9 cellular contexts compared by ENCODE assay signal in genomic region chr2:236166781-236167296, GRCh38. TPM values are rescaled to one million over a fixed set of nuclear protein-coding genes. Genes with fewer than 3 reads are reported as not detected.
DNase-seq lines count a peak whose midpoint lies in the region; ATAC-seq and TF ChIP-seq lines count a peak whose summit lies in the region.
"Had no signal": no experiment of that assay in that cellular context is flagged by ENCODE, and none has a peak within 500 bp of the region (broad histone marks: within the 10 kb centered on the region; RNA-seq: fewer than 3 reads in every experiment).

No MANE protein-coding gene starts in this region.

- no peaks in the 10 kb centered on the region for H3K36me3 ChIP-seq in testis (ENCODE audit: low read depth, missing control alignments)

- no peak for TF ChIP-seq CTCF in VCaP (conservative IDR thresholded peaks at IDR 0.05)
- no peak for TF ChIP-seq CTCF in testis (IDR thresholded peaks at IDR 0.05)

- peak overlapping the region; percentile 50 for H3K27ac ChIP-seq in VCaP
- no peak overlapping the region for H3K27ac ChIP-seq in testis

- peaks cover 15% of the 10 kb centered on the region for H3K4me1 ChIP-seq in testis

- 4 to 6% methylated on average over 6 to 28 of the region's 29 CpGs for WGBS in testis, 2 donors

- no peak for ATAC-seq in GM21825 (IDR thresholded peaks at IDR 0.05; ENCODE audit: unreplicated experiment)

- H3K27me3 ChIP-seq in testis = no peaks in the 10 kb centered on the region

- H3K36me3 Mint-ChIP-seq in activated T-cell treated with anti-CD3 and anti-CD28 coated beads, Interleukin-2, amount 50 U/mL, for 24 hours (ENCODE audit: low read depth) = no peaks in the 10 kb centered on the region
- no peaks in the 10 kb centered on the region for H3K36me3 Mint-ChIP-seq in immature natural killer cell

- H3K4me3 ChIP-seq in testis = peak overlapping the region; percentile 6 to 47

- no peak for TF ChIP-seq POLR2A in testis (IDR thresholded peaks at IDR 0.05)

- intact Hi-C loops in testis (cut with DNase I; ENCODE audit: low total_unique reads) = loop anchor here (10.0 kb wide), 1 partner anchor 392 kb away; no protein-coding TSS in a partner anchor

- H3K9me3 Mint-ChIP-seq in activated T-cell treated with anti-CD3 and anti-CD28 coated beads, Interleukin-2, amount 50 U/mL, for 24 hours = no peaks in the 10 kb centered on the region
- H3K9me3 Mint-ChIP-seq in immature natural killer cell = peaks cover 0 to 2% (median 0%) of the 10 kb centered on the region in 6 donors

- DNase-seq in activated T-cell treated with anti-CD3 and anti-CD28 coated beads, Interleukin-2, amount 50 U/mL, for 24 hours = no peak
- no peak for DNase-seq in activated T-cell treated with anti-CD3 and anti-CD28 coated beads, Interleukin-2, amount 50 U/mL, for 1 hour
- DNase-seq in immature natural killer cell (no peak), testis (no peak), mucosa of gallbladder (ENCODE audit: low spot score) (no peak), pons (ENCODE audit: low spot score) (no peak)
- DNase-seq: DND-41 had no signal

- peaks cover 21% of the 10 kb centered on the region for H3K4me1 Mint-ChIP-seq in activated T-cell treated with anti-CD3 and anti-CD28 coated beads, Interleukin-2, amount 50 U/mL, for 24 hours (ENCODE audit: low read depth)
- H3K4me1 Mint-ChIP-seq in immature natural killer cell = peaks cover 10 to 11% of the 10 kb centered on the region in 2 donors

- no peaks in the 10 kb centered on the region for H3K9me3 ChIP-seq in testis

- peaks cover 67% of the 10 kb centered on the region for H3K27me3 Mint-ChIP-seq in activated T-cell treated with anti-CD3 and anti-CD28 coated beads, Interleukin-2, amount 50 U/mL, for 24 hours
- peaks cover 18 to 48% (median 42%) of the 10 kb centered on the region in 3 donors for H3K27me3 Mint-ChIP-seq in immature natural killer cell (ENCODE audit: low read depth in 3 of 3)

- peak overlapping the region; percentile 75 for H3K27ac Mint-ChIP-seq in activated T-cell treated with anti-CD3 and anti-CD28 coated beads, Interleukin-2, amount 50 U/mL, for 24 hours
- no peak overlapping the region for H3K27ac Mint-ChIP-seq in immature natural killer cell

- peak overlapping the region; percentile 18 for H3K4me3 Mint-ChIP-seq in activated T-cell treated with anti-CD3 and anti-CD28 coated beads, Interleukin-2, amount 50 U/mL, for 24 hours
- peak overlapping the region in 3 of 5 donors; percentile 18 to 51 (median 40) for H3K4me3 Mint-ChIP-seq in immature natural killer cell

RNA-seq across cellular contexts. Expression of gene GBX2, which starts 1.3 kb away (rescaled TPM):
- not detected for polyA plus RNA-seq in immature natural killer cell
- under 1 TPM; 0.47 to 0.56 TPM for total RNA-seq in testis
- 0.90 TPM for polyA plus RNA-seq in testis (ENCODE audit: insufficient read depth, low read depth, low replicate concordance)
- total RNA-seq in mucosa of gallbladder = not detected
